Comparison of ENCODE assay signal across 33 cellular contexts in genomic region chr11:68692881-68693483, GRCh38. TPM values are rescaled to one million over a fixed set of nuclear protein-coding genes. Genes with fewer than 3 reads are reported as not detected.
"Had no signal": no experiment of that assay in that cellular context is flagged by ENCODE, and none has a peak within 500 bp of the region (broad histone marks: within the 10 kb centered on the region; RNA-seq: fewer than 3 reads in every experiment).

No MANE protein-coding gene starts in this region.

- H3K27ac ChIP-seq: breast epithelium, gastrocnemius medialis, right lobe of liver, skin epidermis, testis, transverse colon, VCaP had no signal

- FAIRE-seq: colon, kidney, TTC549, urothelium cell line had no signal

- H3K27ac Mint-ChIP-seq: activated CD4-positive, alpha-beta memory T cell treated with anti-CD3 and anti-CD28 coated beads for 36 hours; activated naive CD4-positive, alpha-beta T cell treated with anti-CD3 and anti-CD28 coated beads, Interleukin-2, amount 50 U/mL, for 24 hours; activated naive CD8-positive, alpha-beta T cell treated with anti-CD3 and anti-CD28 coated beads, Interleukin-2, amount 50 U/mL, for 24 hours; naive thymus-derived CD8-positive, alpha-beta T cell; T-helper 1 cell treated with Interleukin-12 subunit alpha and Interleukin-12 subunit beta and Interleukin-4 antibody, amounts not matched to agents 30 μg/mL and 1 μg/mL, for 36 hours had no signal

- H3K4me3 ChIP-seq: breast epithelium, gastrocnemius medialis, right lobe of liver, skin epidermis, testis, transverse colon had no signal

- H3K4me1 ChIP-seq: breast epithelium, gastrocnemius medialis, right lobe of liver, testis, transverse colon had no signal

- H3K9me3 Mint-ChIP-seq: central memory CD8-positive, alpha-beta T cell; neural crest cell; T-helper 1 cell treated with Interleukin-12 subunit alpha and Interleukin-12 subunit beta and Interleukin-4 antibody, amounts not matched to agents 30 μg/mL and 1 μg/mL, for 36 hours had no signal

- ATAC-seq: activated CD4-positive, CD25-positive, alpha-beta regulatory T cell treated with anti-CD3 and anti-CD28 coated beads, Interleukin-2, amount 50 U/mL, for 24 hours; activated naive CD8-positive, alpha-beta T cell treated with anti-CD3 and anti-CD28 coated beads, Interleukin-2, amount 50 U/mL, for 24 hours; gastrocnemius medialis; left colon; naive thymus-derived CD8-positive, alpha-beta T cell; stimulated activated naive CD8-positive, alpha-beta T cell treated with anti-CD3 and anti-CD28 coated beads, Interleukin-15, Interleukin-2, amounts not matched to agents 100 U/mL and 50 U/mL, for 24 hours had no signal

- DNase-seq: activated CD4-positive, alpha-beta memory T cell treated with anti-CD3 and anti-CD28 coated beads for 36 hours; activated CD4-positive, alpha-beta T cell treated with anti-CD3 and anti-CD28 coated beads for 48 hours; activated CD8-positive, alpha-beta memory T cell treated with anti-CD3 and anti-CD28 coated beads, Interleukin-2, amount 50 U/mL, for 4 hours; activated naive CD8-positive, alpha-beta T cell treated with anti-CD3 and anti-CD28 coated beads, Interleukin-2, amount 50 U/mL, for 24 hours; activated T-cell treated with anti-CD3 and anti-CD28 coated beads, Interleukin-2, amount 50 U/mL, for 1 hour; amygdala; effector CD8-positive, alpha-beta T cell; gastrocnemius medialis; glutamatergic neuron; kidney; left colon; mammary epithelial cell; midbrain; naive thymus-derived CD8-positive, alpha-beta T cell; stimulated activated CD4-positive, alpha-beta T cell treated with anti-CD3 and anti-CD28 coated beads, Interleukin-12 subunit alpha, Interleukin-12 subunit beta, amount 100 ng/mL, for 4 hours; stimulated activated CD4-positive, alpha-beta T cell treated with anti-CD3 and anti-CD28 coated beads, Interleukin-4, amount 100 ng/mL, for 1 hour; stimulated activated naive CD8-positive, alpha-beta T cell treated with anti-CD3 and anti-CD28 coated beads, Interleukin-15, Interleukin-2, amounts not matched to agents 100 U/mL and 50 U/mL, for 24 hours; T-helper 9 cell; testis; transverse colon had no signal

- H3K9me3 ChIP-seq: gastrocnemius medialis, right lobe of liver, testis, transverse colon had no signal

- H3K4me3 Mint-ChIP-seq: activated CD4-positive, alpha-beta memory T cell treated with anti-CD3 and anti-CD28 coated beads for 36 hours; activated naive CD4-positive, alpha-beta T cell treated with anti-CD3 and anti-CD28 coated beads, Interleukin-2, amount 50 U/mL, for 24 hours; activated naive CD8-positive, alpha-beta T cell treated with anti-CD3 and anti-CD28 coated beads, Interleukin-2, amount 50 U/mL, for 24 hours; central memory CD8-positive, alpha-beta T cell; naive thymus-derived CD8-positive, alpha-beta T cell; neural crest cell; T-helper 1 cell treated with Interleukin-12 subunit alpha and Interleukin-12 subunit beta and Interleukin-4 antibody, amounts not matched to agents 30 μg/mL and 1 μg/mL, for 36 hours had no signal

- H3K4me1 Mint-ChIP-seq: neural crest cell had no signal

- H3K27me3 ChIP-seq: breast epithelium, right lobe of liver, testis had no signal

- H3K36me3 ChIP-seq: breast epithelium, gastrocnemius medialis, right lobe of liver, transverse colon had no signal

RNA-seq across cellular contexts. Expression of gene GAL, which starts 8.6 kb away (rescaled TPM):
- total RNA-seq: gastrocnemius medialis; naive thymus-derived CD8-positive, alpha-beta T cell had no signal
- polyA plus RNA-seq: liver; naive thymus-derived CD8-positive, alpha-beta T cell had no signal
